In genomic region chr19:44714597-44715169, GRCh38 we compare ENCODE assay signal across 22 cellular contexts. TPM values are rescaled to one million over a fixed set of nuclear protein-coding genes. Genes with fewer than 3 reads are reported as not detected.
"Had no signal": no experiment of that assay in that cellular context is flagged by ENCODE, and none has a peak within 500 bp of the region (broad histone marks: within the 10 kb centered on the region; RNA-seq: fewer than 3 reads in every experiment).

No MANE protein-coding gene starts in this region.

- H3K27me3 ChIP-seq: MG63, SJSA1 had no signal

- H3K4me3 ChIP-seq: MG63, SJSA1, SK-N-MC had no signal

- DNase-seq: Karpas-422, KG1, MG63, NCI-H1092, NCI-H1436, NCI-H187, NCI-H2029, NCI-H2081 treated with DMSO at 0.1 percent for 48 hours, NCI-H2171, NCI-H226, NCI-H446, NCI-H510A, NCI-H524 treated with DMSO at 0.1 percent for 48 hours, NCI-H69, NCI-H774, Right ventricle myocardium superior, RPMI8226, SIG-M5 had no signal

- H3K36me3 ChIP-seq: MG63, SJSA1 had no signal

- FAIRE-seq: RCC 7860 had no signal

- H3K27ac ChIP-seq: SJSA1, SK-N-MC had no signal

RNA-seq across cellular contexts. Expression of gene CEACAM16, which starts 15.7 kb away (rescaled TPM):
- total RNA-seq: HT1080, Right ventricle myocardium superior, SJSA1 had no signal
